ENCODE assay signal across 20 cellular contexts in the genomic region with DNA sequence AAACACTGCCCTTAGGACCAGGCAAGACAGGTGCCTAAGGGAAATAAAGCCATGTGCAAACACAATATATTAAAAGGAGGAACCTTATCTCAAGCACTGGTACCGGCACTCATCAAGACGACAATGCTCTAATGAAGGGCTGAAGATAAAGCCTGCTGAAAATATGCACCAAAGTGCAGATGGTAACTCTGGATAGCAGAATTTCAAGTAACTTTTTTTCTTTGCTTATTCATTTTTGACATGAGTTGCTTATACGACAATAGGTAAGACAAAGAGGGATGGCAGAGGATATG. TPM values are rescaled to one million over a fixed set of nuclear protein-coding genes. Genes with fewer than 3 reads are reported as not detected.
"Had no signal": no experiment of that assay in that cellular context is flagged by ENCODE, and none has a peak within 500 bp of the region (broad histone marks: within the 10 kb centered on the region; RNA-seq: fewer than 3 reads in every experiment).

No MANE protein-coding gene starts in this region.

- H3K9me3 ChIP-seq: right atrium auricular region, sigmoid colon, tibial artery, upper lobe of left lung, uterus had no signal

- H3K4me1 Mint-ChIP-seq: naive thymus-derived CD8-positive, alpha-beta T cell; stimulated activated effector memory CD8-positive, alpha-beta T cell treated with anti-CD3 and anti-CD28 coated beads, Interleukin-12 subunit alpha, Interleukin-12 subunit beta, amount 100 ng/mL, for 72 hours had no signal

- H3K4me3 ChIP-seq: right atrium auricular region, sigmoid colon, skin epidermis, tibial artery, upper lobe of left lung, uterus had no signal

- H3K9me3 Mint-ChIP-seq: dendritic cell treated with granulocyte-macrophage colony-stimulating factor and Interleukin-4, amounts not matched to agents 40 ng/mL and 50 ng/mL, for 4 days; effector memory CD8-positive, alpha-beta T cell; stimulated activated effector memory CD8-positive, alpha-beta T cell treated with anti-CD3 and anti-CD28 coated beads, Interleukin-12 subunit alpha, Interleukin-12 subunit beta, amount 100 ng/mL, for 72 hours; stimulated activated naive CD8-positive, alpha-beta T cell treated with anti-CD3 and anti-CD28 coated beads, Interleukin-15, Interleukin-2, amounts not matched to agents 100 ng/mL and 50 ng/mL, for 24 hours had no signal

- H3K27me3 ChIP-seq: right atrium auricular region, sigmoid colon, upper lobe of left lung, uterus had no signal

- H3K27ac Mint-ChIP-seq: dendritic cell treated with granulocyte-macrophage colony-stimulating factor and Interleukin-4, amounts not matched to agents 40 ng/mL and 50 ng/mL, for 4 days; effector memory CD8-positive, alpha-beta T cell; naive thymus-derived CD8-positive, alpha-beta T cell; stimulated activated effector memory CD8-positive, alpha-beta T cell treated with anti-CD3 and anti-CD28 coated beads, Interleukin-12 subunit alpha, Interleukin-12 subunit beta, amount 100 ng/mL, for 72 hours; stimulated activated naive CD8-positive, alpha-beta T cell treated with anti-CD3 and anti-CD28 coated beads, Interleukin-15, Interleukin-2, amounts not matched to agents 100 ng/mL and 50 ng/mL, for 24 hours had no signal

- H3K36me3 Mint-ChIP-seq: stimulated activated effector memory CD8-positive, alpha-beta T cell treated with anti-CD3 and anti-CD28 coated beads, Interleukin-12 subunit alpha, Interleukin-12 subunit beta, amount 100 ng/mL, for 72 hours had no signal

- H3K27ac ChIP-seq: right atrium auricular region, sigmoid colon, tibial artery, upper lobe of left lung, uterus had no signal

- DNase-seq: effector memory CD8-positive, alpha-beta T cell; foreskin melanocyte; head of caudate nucleus; hippocampal formation; mesendoderm; naive thymus-derived CD8-positive, alpha-beta T cell; posterior cingulate gyrus; sigmoid colon; stimulated activated CD4-positive, alpha-beta T cell treated with anti-CD3 and anti-CD28 coated beads, Interleukin-12 subunit alpha, Interleukin-12 subunit beta, amount 100 ng/mL, for 4 hours; tibial artery; upper lobe of left lung; uterus had no signal

- H3K4me1 ChIP-seq: sigmoid colon, upper lobe of left lung had no signal

- H3K4me3 Mint-ChIP-seq: dendritic cell treated with granulocyte-macrophage colony-stimulating factor and Interleukin-4, amounts not matched to agents 40 ng/mL and 50 ng/mL, for 4 days; effector memory CD8-positive, alpha-beta T cell; naive thymus-derived CD8-positive, alpha-beta T cell; stimulated activated effector memory CD8-positive, alpha-beta T cell treated with anti-CD3 and anti-CD28 coated beads, Interleukin-12 subunit alpha, Interleukin-12 subunit beta, amount 100 ng/mL, for 72 hours; stimulated activated naive CD8-positive, alpha-beta T cell treated with anti-CD3 and anti-CD28 coated beads, Interleukin-15, Interleukin-2, amounts not matched to agents 100 ng/mL and 50 ng/mL, for 24 hours had no signal

- H3K36me3 ChIP-seq: sigmoid colon, uterus had no signal

RNA-seq across cellular contexts. Expression of a gene that starts 9.3 kb away (rescaled TPM):
- total RNA-seq: osteocyte had no signal

RNA-seq across cellular contexts. Expression of a gene that starts 40.8 kb away (rescaled TPM):
- total RNA-seq: kidney epithelial cell, lung microvascular endothelial cell, osteocyte had no signal
